ENCODE assay signal across 9 cellular contexts in the genomic region with DNA sequence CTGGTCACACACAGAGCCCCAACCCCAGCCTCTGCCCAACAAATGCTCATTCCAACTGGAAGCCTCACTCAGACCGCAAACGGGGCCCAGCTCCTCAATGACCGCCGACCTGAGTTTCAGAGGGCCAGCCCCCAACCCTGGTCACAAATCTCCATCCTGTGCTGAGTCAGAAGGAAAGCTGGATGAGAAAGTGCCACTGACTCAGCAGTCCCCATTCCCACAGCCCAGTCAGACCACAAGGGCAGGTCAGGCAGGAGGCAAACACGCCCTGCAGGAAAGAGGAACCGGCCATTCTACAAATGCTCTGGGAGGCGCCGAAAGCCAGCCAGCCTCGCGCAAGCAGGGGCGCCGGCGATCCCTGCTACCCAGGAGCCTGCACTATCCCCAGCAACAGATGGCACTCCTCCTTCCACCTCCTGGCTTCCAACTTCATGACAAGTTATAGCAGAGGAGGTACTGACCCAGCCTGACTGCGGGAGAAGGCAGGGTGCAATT. TPM values are rescaled to one million over a fixed set of nuclear protein-coding genes. Genes with fewer than 3 reads are reported as not detected.
A peak's percentile ranks its signal among the peaks of the same experiment; 100 is the strongest.
DNase-seq lines count a peak whose midpoint lies in the region; ATAC-seq and TF ChIP-seq lines count a peak whose summit lies in the region.
"Had no signal": no experiment of that assay in that cellular context is flagged by ENCODE, and none has a peak within 500 bp of the region (broad histone marks: within the 10 kb centered on the region; RNA-seq: fewer than 3 reads in every experiment).

No MANE protein-coding gene starts in this region.

- TF ChIP-seq CTCF in BJ (IDR thresholded peaks at IDR 0.05; ENCODE audit: insufficient read depth, low read depth, low read length) (no peak), brain microvascular endothelial cell (IDR thresholded peaks at IDR 0.05; ENCODE audit: low read depth, low read length, missing control alignments) (no peak)

- DNase-seq in BJ (ENCODE audit: low read depth): peak; percentile 50
- peak; percentile 78 for DNase-seq in MG63
- peak; percentile 96 for DNase-seq in brain microvascular endothelial cell
- DNase-seq in stimulated activated CD8-positive, alpha-beta memory T cell treated with anti-CD3 and anti-CD28 coated beads, Interleukin-4, amount 100 ng/mL, for 48 hours: no peak
- DNase-seq in effector CD8-positive, alpha-beta T cell (lab: John Stamatoyannopoulos, UW): no peak
- DNase-seq in activated CD4-positive, alpha-beta T cell treated with anti-CD3 and anti-CD28 coated beads, Interleukin-2, amount 50 U/mL, for 1 hour: no peak
- DNase-seq: NCI-H1048 had no signal

- no peaks in the 10 kb centered on the region for H3K27me3 ChIP-seq in BJ (ENCODE audit: control insufficient read depth, insufficient read depth, low read length)
- H3K27me3 ChIP-seq in MG63: no peaks in the 10 kb centered on the region
- no peaks in the 10 kb centered on the region for H3K27me3 ChIP-seq in brain microvascular endothelial cell (replicated peaks)

- ATAC-seq in HG03442 (IDR thresholded peaks at IDR 0.05; ENCODE audit: unreplicated experiment): no peak

- CTCF ChIA-PET in BJ (lab: Yijun Ruan, JAX): interaction anchor here (1.0 to 6.3 kb wide), 5 partner anchors 10 to 27 kb away, joined by 3 to 77 read pairs (median 27); partner anchors contain the start of gene FKRP

- peak overlapping the region; percentile 86 for H3K27ac ChIP-seq in brain microvascular endothelial cell
- H3K27ac ChIP-seq in mesodermal cell (ENCODE audit: low read depth, low read length, severe bottlenecking): peak overlapping the region; percentile 49

- 84 to 87% methylated on average over 11 of the region's 14 CpGs for WGBS in mesodermal cell (ENCODE audit: insufficient coverage in 2 of 2), 2 experiments

- in situ Hi-C loops in brain microvascular endothelial cell (cut with HindIII; ENCODE audit: low pct_ligation_motif_present, low sequenced_read_pairs): no loop called here

- H3K36me3 ChIP-seq in BJ (ENCODE audit: control insufficient read depth, insufficient read depth, low read length): peaks cover 59% of the 10 kb centered on the region
- peaks cover 98% of the 10 kb centered on the region for H3K36me3 ChIP-seq in MG63
- peaks cover 73% of the 10 kb centered on the region for H3K36me3 ChIP-seq in brain microvascular endothelial cell (replicated peaks)
- H3K36me3 ChIP-seq in mesodermal cell (ENCODE audit: control insufficient read depth, insufficient read depth, low read length): peaks cover 97% of the 10 kb centered on the region

- H3K9me3 ChIP-seq in MG63 (no peaks in the 10 kb centered on the region), mesodermal cell (ENCODE audit: control insufficient read depth, low read length) (no peaks in the 10 kb centered on the region)

- H3K4me1 ChIP-seq in mesodermal cell (ENCODE audit: control insufficient read depth, insufficient read depth, low read length, poor library complexity, severe bottlenecking): peaks cover 61% of the 10 kb centered on the region

- POLR2A ChIA-PET in BJ (lab: Charles Lee): no interaction called here

- H3K4me3 ChIP-seq in BJ (ENCODE audit: low read depth, low read length): no peak overlapping the region
- no peak overlapping the region for H3K4me3 ChIP-seq in MG63
- peak overlapping the region; percentile 9 for H3K4me3 ChIP-seq in brain microvascular endothelial cell (ENCODE audit: low read depth, low read length)
- H3K4me3 ChIP-seq in mesodermal cell (ENCODE audit: extremely low read depth, insufficient read depth, low read length, poor library complexity, severe bottlenecking): no peak overlapping the region

RNA-seq across cellular contexts. Expression of gene PRKD2, which starts 14.1 kb away (rescaled TPM):
- polyA plus RNA-seq in BJ (2011; rRNA removed): 11.4 and 19.4 TPM in 2 replicates
- polyA minus RNA-seq in BJ (2011; rRNA and poly(A)+ RNA removed): 16.8 and 22.1 TPM in 2 replicates
- total RNA-seq in MG63 (2014; rRNA removed; shearing (Covaris generic); ENCODE audit: low replicate concordance): 8.6 and 20.4 TPM in 2 replicates
- 39.7 TPM for polyA plus RNA-seq in mesodermal cell (2013, experiment 1 of 2)
- 34.2 TPM for polyA plus RNA-seq in mesodermal cell (2013, experiment 2 of 2)

RNA-seq across cellular contexts. Expression of gene FKRP, which starts 14.8 kb away (rescaled TPM):
- polyA plus RNA-seq in BJ (2011; rRNA removed): 12.6 and 15.1 TPM in 2 replicates
- 4.5 and 5.4 TPM in 2 replicates for polyA minus RNA-seq in BJ (2011; rRNA and poly(A)+ RNA removed)
- 6.5 and 18.0 TPM in 2 replicates for total RNA-seq in MG63 (2014; rRNA removed; shearing (Covaris generic); ENCODE audit: low replicate concordance)
- polyA plus RNA-seq in mesodermal cell (2013, experiment 1 of 2): 21.2 TPM
- 16.9 TPM for polyA plus RNA-seq in mesodermal cell (2013, experiment 2 of 2)

RNA-seq across cellular contexts. Expression of gene STRN4, which starts 15.2 kb away (rescaled TPM):
- 40.5 and 78.6 TPM in 2 replicates for polyA plus RNA-seq in BJ (2011; rRNA removed)
- 57.7 and 65.0 TPM in 2 replicates for polyA minus RNA-seq in BJ (2011; rRNA and poly(A)+ RNA removed)
- total RNA-seq in MG63 (2014; rRNA removed; shearing (Covaris generic); ENCODE audit: low replicate concordance): 55.2 and 81.7 TPM in 2 replicates
- polyA plus RNA-seq in mesodermal cell (2013, experiment 1 of 2): 82.5 TPM
- polyA plus RNA-seq in mesodermal cell (2013, experiment 2 of 2): 68.6 TPM

RNA-seq across cellular contexts. Expression of gene SLC1A5, which starts 57.3 kb away (rescaled TPM):
- polyA plus RNA-seq in BJ (2011; rRNA removed): 409 and 506 TPM in 2 replicates
- 301 and 391 TPM in 2 replicates for polyA minus RNA-seq in BJ (2011; rRNA and poly(A)+ RNA removed)
- total RNA-seq in MG63 (2014; rRNA removed; shearing (Covaris generic); ENCODE audit: low replicate concordance): 170 and 305 TPM in 2 replicates
- 168 TPM for polyA plus RNA-seq in mesodermal cell (2013, experiment 1 of 2)
- polyA plus RNA-seq in mesodermal cell (2013, experiment 2 of 2): 143 TPM

Comparison
In these comparisons a context has a peak if more than half of its experiments do, and no peak if none do; other contexts are left out.
1. DNase-seq: peak in BJ (single experiment), MG63 (single experiment) and brain microvascular endothelial cell (single experiment); none in stimulated activated CD8-positive, alpha-beta memory T cell treated with anti-CD3 and anti-CD28 coated beads, Interleukin-4, amount 100 ng/mL, for 48 hours (single experiment), effector CD8-positive, alpha-beta T cell (single experiment) and activated CD4-positive, alpha-beta T cell treated with anti-CD3 and anti-CD28 coated beads, Interleukin-2, amount 50 U/mL, for 1 hour (single experiment).